In the genomic region with DNA sequence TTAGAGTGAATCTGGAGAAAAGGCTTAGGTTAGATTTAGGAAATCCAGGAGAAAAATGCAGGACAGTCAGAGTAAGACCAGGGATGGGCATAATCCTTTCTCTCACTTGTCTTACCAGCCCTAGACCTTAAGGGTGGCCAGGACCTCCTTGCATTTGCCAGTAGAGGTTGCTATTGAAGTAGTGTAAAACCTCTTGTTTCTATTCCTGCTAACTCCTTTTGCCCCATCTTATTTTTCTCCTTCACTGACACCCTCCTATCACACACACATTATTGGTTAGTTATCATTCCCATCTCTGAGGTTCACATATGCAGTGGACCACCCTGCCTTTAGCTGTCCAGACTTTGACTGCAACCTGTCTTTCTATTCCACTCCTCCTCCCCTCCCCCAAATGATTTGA, we compare ENCODE assay signal across 8 cellular contexts.
A peak's percentile ranks its signal among the peaks of the same experiment; 100 is the strongest.
DNase-seq lines count a peak whose midpoint lies in the region; ATAC-seq and TF ChIP-seq lines count a peak whose summit lies in the region.

No MANE protein-coding gene starts in this region.

- no peak overlapping the region for H3K4me3 Mint-ChIP-seq in CD4-positive, alpha-beta T cell

- no peak overlapping the region for H3K27ac ChIP-seq in CD4-positive, alpha-beta T cell (ENCODE audit: low read depth, low read length)
- H3K27ac ChIP-seq in muscle layer of duodenum (ENCODE audit: low read length), result peak overlapping the region; percentile 41

- H3K36me3 Mint-ChIP-seq in CD4-positive, alpha-beta T cell (ENCODE audit: low read depth), result no peaks in the 10 kb centered on the region

- peaks cover 0 to 4% of the 10 kb centered on the region in 2 donors for H3K36me3 ChIP-seq in muscle layer of duodenum (ENCODE audit: control insufficient read depth in 1 of 2, insufficient read depth in 2 of 2, low read length in 2 of 2)

- H3K4me1 Mint-ChIP-seq in CD4-positive, alpha-beta T cell (ENCODE audit: low read depth), result peaks cover 11% of the 10 kb centered on the region

- no peak for DNase-seq in CD4-positive, alpha-beta T cell
- DNase-seq in cardiac fibroblast (ENCODE audit: low read depth in 2 of 2) (peak; percentile 58 to 71), C1 segment of cervical spinal cord (lab: John Stamatoyannopoulos, UW) (no peak), NCI-H146 (lab: John Stamatoyannopoulos, UW) (no peak)

- CTCF ChIA-PET in CD4-positive, alpha-beta T cell (lab: Charles Lee), result no interaction called here

- H3K9me3 ChIP-seq in CD4-positive, alpha-beta T cell (ENCODE audit: control insufficient read depth, low read length), result no peaks in the 10 kb centered on the region
- no peaks in the 10 kb centered on the region for H3K9me3 ChIP-seq in muscle layer of duodenum (ENCODE audit: control insufficient read depth in 1 of 2, low read length in 2 of 2)

- POLR2A ChIA-PET in CD4-positive, alpha-beta T cell (lab: Charles Lee), result no interaction called here

- no peak overlapping the region for H3K27ac Mint-ChIP-seq in CD4-positive, alpha-beta T cell

- H3K27me3 ChIP-seq in CD4-positive, alpha-beta T cell (ENCODE audit: control insufficient read depth, insufficient read depth, low read length), result no peaks in the 10 kb centered on the region
- no peaks in the 10 kb centered on the region for H3K27me3 ChIP-seq in muscle layer of duodenum (ENCODE audit: low read depth, low read length)

- intact Hi-C loops in CD4-positive, alpha-beta T cell (cut with DNase I, micrococcal nuclease), result no loop called here

- H3K4me3 ChIP-seq in cardiac fibroblast (replicated peaks in 1 of 2; ENCODE audit: low read depth in 2 of 2, low read length in 2 of 2) (no peak overlapping the region), muscle layer of duodenum (ENCODE audit: low read depth in 1 of 2, low read length in 2 of 2) (no peak overlapping the region)

- TF ChIP-seq EP300 in Ishikawa (IDR thresholded peaks at IDR 0.05; ENCODE audit: borderline replicate concordance), result no peak

- H3K9me3 Mint-ChIP-seq in CD4-positive, alpha-beta T cell, result no peaks in the 10 kb centered on the region

- ATAC-seq in CD4-positive, alpha-beta T cell (ENCODE audit: poor library complexity), result peak; percentile 37
- no peak for ATAC-seq in GM19397 (IDR thresholded peaks at IDR 0.05; ENCODE audit: unreplicated experiment)
- ATAC-seq in GM18517 (IDR thresholded peaks at IDR 0.05; ENCODE audit: unreplicated experiment), result no peak

- H3K4me1 ChIP-seq in muscle layer of duodenum (ENCODE audit: control insufficient read depth in 1 of 2, insufficient read depth in 2 of 2, low read length in 2 of 2), result peaks cover 22 to 35% of the 10 kb centered on the region in 2 donors

- TF ChIP-seq CTCF in CD4-positive, alpha-beta T cell (IDR thresholded peaks at IDR 0.05), result no peak
- peak; percentile 28 for TF ChIP-seq CTCF in cardiac fibroblast (IDR thresholded peaks at IDR 0.05; ENCODE audit: low read depth, low read length)

- H3K27me3 Mint-ChIP-seq in CD4-positive, alpha-beta T cell, result no peaks in the 10 kb centered on the region

- TF ChIP-seq RAD21 in Ishikawa (IDR thresholded peaks at IDR 0.05; ENCODE audit: low read depth), result 0 out of 2 replicates have a peak, but pooled peaks have one; percentile 6

TF ChIP-seq in Ishikawa, 13 proteins besides CTCF, POLR2A, EP300 and RAD21:
- no peak for TF ChIP-seq EGR1 (IDR thresholded peaks at IDR 0.05)
- TF ChIP-seq TEAD4 (IDR thresholded peaks at IDR 0.05), result no peak
- TF ChIP-seq, protein P1, sequence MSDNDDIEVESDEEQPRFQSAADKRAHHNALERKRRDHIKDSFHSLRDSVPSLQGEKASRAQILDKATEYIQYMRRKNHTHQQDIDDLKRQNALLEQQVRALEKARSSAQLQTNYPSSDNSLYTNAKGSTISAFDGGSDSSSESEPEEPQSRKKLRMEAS (IDR thresholded peaks at IDR 0.05), result no peak
- no peak for TF ChIP-seq FOXM1 (IDR thresholded peaks at IDR 0.05; ENCODE audit: borderline replicate concordance, low read depth)
- TF ChIP-seq CREB1 (IDR thresholded peaks at IDR 0.05; ENCODE audit: low read depth), result no peak
- TF ChIP-seq CEBPB (IDR thresholded peaks at IDR 0.05), result no peak
- no peak for TF ChIP-seq NFIC (IDR thresholded peaks at IDR 0.05)
- no peak for TF ChIP-seq TAF1 (IDR thresholded peaks at IDR 0.05; ENCODE audit: low read depth)
- TF ChIP-seq, protein P2, sequence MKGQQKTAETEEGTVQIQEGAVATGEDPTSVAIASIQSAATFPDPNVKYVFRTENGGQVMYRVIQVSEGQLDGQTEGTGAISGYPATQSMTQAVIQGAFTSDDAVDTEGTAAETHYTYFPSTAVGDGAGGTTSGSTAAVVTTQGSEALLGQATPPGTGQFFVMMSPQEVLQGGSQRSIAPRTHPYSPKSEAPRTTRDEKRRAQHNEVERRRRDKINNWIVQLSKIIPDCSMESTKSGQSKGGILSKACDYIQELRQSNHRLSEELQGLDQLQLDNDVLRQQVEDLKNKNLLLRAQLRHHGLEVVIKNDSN (IDR thresholded peaks at IDR 0.05), result no peak
TF ChIP-seq in Ishikawa: peak in this region for 0.

Comparison
In these comparisons a context has a peak if more than half of its experiments do, and no peak if none do; other contexts are left out.
1. DNase-seq: peak in cardiac fibroblast (2 of 2); none in CD4-positive, alpha-beta T cell (0 of 10), C1 segment of cervical spinal cord (0 of 14) and NCI-H146 (single experiment).